2 cellular contexts compared by ENCODE assay signal in the genomic region with DNA sequence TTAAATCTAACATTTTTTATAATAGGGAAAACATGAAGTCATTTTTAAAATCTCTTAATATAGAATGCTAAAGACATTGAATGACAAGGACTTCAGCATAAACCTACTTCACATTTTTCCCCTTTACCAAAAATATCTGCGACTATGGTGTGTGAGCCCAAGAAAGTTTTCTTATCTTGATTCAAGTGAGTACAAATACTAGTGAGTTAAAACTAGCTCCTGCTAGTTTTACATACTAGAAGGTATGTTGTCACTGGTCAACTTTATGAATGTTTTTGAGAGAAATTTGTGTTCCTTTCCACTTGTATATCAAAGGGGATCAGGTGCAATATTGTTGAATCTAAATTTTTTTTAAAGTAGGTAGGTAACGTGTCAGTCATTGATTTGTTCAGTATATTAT.
TF ChIP-seq lines count a peak whose summit lies in the region.

No MANE protein-coding gene starts in this region.

TF ChIP-seq in GM23338, 12 proteins besides CTCF, POLR2A, EP300 and RAD21:
- TF ChIP-seq EZH2 (IDR thresholded peaks at IDR 0.05; ENCODE audit: low read depth, unreplicated experiment) (no peak), STAT1 (IDR thresholded peaks at IDR 0.05; ENCODE audit: unreplicated experiment) (no peak), POLR2AphosphoS5 (IDR thresholded peaks at IDR 0.05; ENCODE audit: low read depth) (no peak), CREB1 (CRISPR knock-in tag; IDR thresholded peaks at IDR 0.05; ENCODE audit: low read depth) (no peak), EZH2phosphoT487 (IDR thresholded peaks at IDR 0.05; ENCODE audit: unreplicated experiment) (no peak), NANOG (IDR thresholded peaks at IDR 0.05; ENCODE audit: borderline replicate concordance) (no peak), ZNF331 (CRISPR knock-in tag; IDR thresholded peaks at IDR 0.05; ENCODE audit: low read depth) (no peak), ZNF114 (CRISPR knock-in tag; IDR thresholded peaks at IDR 0.05) (no peak)

TF ChIP-seq in HepG2, 621 proteins besides CTCF, POLR2A, EP300 and RAD21:
- TF ChIP-seq SKI (IDR thresholded peaks at IDR 0.05; ENCODE audit: partially characterized antibody) (no peak), ZNF569 (CRISPR knock-in tag; IDR thresholded peaks at IDR 0.05; ENCODE audit: borderline replicate concordance) (no peak), ZNF460 (CRISPR knock-in tag; IDR thresholded peaks at IDR 0.05; ENCODE audit: borderline replicate concordance) (no peak), ZNF709 (CRISPR knock-in tag; IDR thresholded peaks at IDR 0.05) (no peak), ZSCAN21 (CRISPR knock-in tag; IDR thresholded peaks at IDR 0.05; ENCODE audit: borderline replicate concordance) (no peak), CCDC6 (CRISPR knock-in tag; IDR thresholded peaks at IDR 0.05) (no peak), ZFAT (CRISPR knock-in tag; conservative IDR thresholded peaks at IDR 0.05) (no peak), ZNF34 (CRISPR knock-in tag; IDR thresholded peaks at IDR 0.05; ENCODE audit: borderline replicate concordance) (no peak), MEIS2 (CRISPR knock-in tag; IDR thresholded peaks at IDR 0.05) (no peak), ZNF607 (CRISPR knock-in tag; IDR thresholded peaks at IDR 0.05; ENCODE audit: borderline replicate concordance) (no peak), EZH2 (conservative IDR thresholded peaks at IDR 0.05; ENCODE audit: low read depth, low read length) (no peak), ZNF326 (CRISPR knock-in tag; IDR thresholded peaks at IDR 0.05; ENCODE audit: borderline replicate concordance) (no peak), HNRNPH1 (optimal IDR thresholded peaks at IDR 0.05; ENCODE audit: low read depth, low read length) (no peak), AHR (CRISPR knock-in tag; IDR thresholded peaks at IDR 0.05) (no peak)
- TF ChIP-seq, protein P1, sequence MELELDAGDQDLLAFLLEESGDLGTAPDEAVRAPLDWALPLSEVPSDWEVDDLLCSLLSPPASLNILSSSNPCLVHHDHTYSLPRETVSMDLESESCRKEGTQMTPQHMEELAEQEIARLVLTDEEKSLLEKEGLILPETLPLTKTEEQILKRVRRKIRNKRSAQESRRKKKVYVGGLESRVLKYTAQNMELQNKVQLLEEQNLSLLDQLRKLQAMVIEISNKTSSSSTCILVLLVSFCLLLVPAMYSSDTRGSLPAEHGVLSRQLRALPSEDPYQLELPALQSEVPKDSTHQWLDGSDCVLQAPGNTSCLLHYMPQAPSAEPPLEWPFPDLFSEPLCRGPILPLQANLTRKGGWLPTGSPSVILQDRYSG (CRISPR knock-in tag; IDR thresholded peaks at IDR 0.05), result no peak
- TF ChIP-seq, protein P2, sequence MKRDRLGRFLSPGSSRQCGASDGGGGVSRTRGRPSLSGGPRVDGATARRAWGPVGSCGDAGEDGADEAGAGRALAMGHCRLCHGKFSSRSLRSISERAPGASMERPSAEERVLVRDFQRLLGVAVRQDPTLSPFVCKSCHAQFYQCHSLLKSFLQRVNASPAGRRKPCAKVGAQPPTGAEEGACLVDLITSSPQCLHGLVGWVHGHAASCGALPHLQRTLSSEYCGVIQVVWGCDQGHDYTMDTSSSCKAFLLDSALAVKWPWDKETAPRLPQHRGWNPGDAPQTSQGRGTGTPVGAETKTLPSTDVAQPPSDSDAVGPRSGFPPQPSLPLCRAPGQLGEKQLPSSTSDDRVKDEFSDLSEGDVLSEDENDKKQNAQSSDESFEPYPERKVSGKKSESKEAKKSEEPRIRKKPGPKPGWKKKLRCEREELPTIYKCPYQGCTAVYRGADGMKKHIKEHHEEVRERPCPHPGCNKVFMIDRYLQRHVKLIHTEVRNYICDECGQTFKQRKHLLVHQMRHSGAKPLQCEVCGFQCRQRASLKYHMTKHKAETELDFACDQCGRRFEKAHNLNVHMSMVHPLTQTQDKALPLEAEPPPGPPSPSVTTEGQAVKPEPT (CRISPR knock-in tag; IDR thresholded peaks at IDR 0.05; ENCODE audit: low read depth), result no peak
- TF ChIP-seq, protein P3, sequence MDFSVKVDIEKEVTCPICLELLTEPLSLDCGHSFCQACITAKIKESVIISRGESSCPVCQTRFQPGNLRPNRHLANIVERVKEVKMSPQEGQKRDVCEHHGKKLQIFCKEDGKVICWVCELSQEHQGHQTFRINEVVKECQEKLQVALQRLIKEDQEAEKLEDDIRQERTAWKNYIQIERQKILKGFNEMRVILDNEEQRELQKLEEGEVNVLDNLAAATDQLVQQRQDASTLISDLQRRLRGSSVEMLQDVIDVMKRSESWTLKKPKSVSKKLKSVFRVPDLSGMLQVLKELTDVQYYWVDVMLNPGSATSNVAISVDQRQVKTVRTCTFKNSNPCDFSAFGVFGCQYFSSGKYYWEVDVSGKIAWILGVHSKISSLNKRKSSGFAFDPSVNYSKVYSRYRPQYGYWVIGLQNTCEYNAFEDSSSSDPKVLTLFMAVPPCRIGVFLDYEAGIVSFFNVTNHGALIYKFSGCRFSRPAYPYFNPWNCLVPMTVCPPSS (IDR thresholded peaks at IDR 0.05), result no peak
